ENCODE assay signal across 1 cellular context in genomic region chr7:5094641-5095040, GRCh38.
TF ChIP-seq lines count a peak whose summit lies in the region.

No MANE protein-coding gene starts in this region.

TF ChIP-seq in HCT116, 20 proteins besides CTCF, POLR2A, EP300 and RAD21 (continued from another document):
- no peak for TF ChIP-seq ZBTB33 (IDR thresholded peaks at IDR 0.05; ENCODE audit: extremely low read depth, insufficient replicate concordance, low read length)
- no peak for TF ChIP-seq ELF1 (IDR thresholded peaks at IDR 0.05; ENCODE audit: borderline replicate concordance, low read depth)
- no peak for TF ChIP-seq EGR1 (IDR thresholded peaks at IDR 0.05; ENCODE audit: low read depth)
- no peak for TF ChIP-seq YY1 (IDR thresholded peaks at IDR 0.05; ENCODE audit: extremely low read depth, insufficient replicate concordance, low read depth, low read length)
- peak; percentile 92 for TF ChIP-seq CBX3 (IDR thresholded peaks at IDR 0.05; ENCODE audit: low read depth)
- no peak for TF ChIP-seq ZFX (IDR thresholded peaks at IDR 0.05)
- no peak for TF ChIP-seq TCF7L2 (IDR thresholded peaks at IDR 0.05; ENCODE audit: borderline replicate concordance, extremely low read depth, insufficient read depth, insufficient read length)
TF ChIP-seq in HCT116: peak in this region for 1.
